28 cellular contexts compared by ENCODE assay signal in genomic region chr17:81157848-81158687, GRCh38. TPM values are rescaled to one million over a fixed set of nuclear protein-coding genes. Genes with fewer than 3 reads are reported as not detected.
"Had no signal": no experiment of that assay in that cellular context is flagged by ENCODE, and none has a peak within 500 bp of the region (broad histone marks: within the 10 kb centered on the region; RNA-seq: fewer than 3 reads in every experiment).

No MANE protein-coding gene starts in this region.

- H3K4me1 Mint-ChIP-seq: activated CD4-positive, alpha-beta T cell treated with anti-CD3 and anti-CD28 coated beads for 36 hours; activated naive CD8-positive, alpha-beta T cell treated with anti-CD3 and anti-CD28 coated beads for 36 hours had no signal

- H3K9me3 Mint-ChIP-seq: activated CD8-positive, alpha-beta T cell treated with anti-CD3 and anti-CD28 coated beads for 36 hours; activated naive CD4-positive, alpha-beta T cell treated with anti-CD3 and anti-CD28 coated beads, Interleukin-2, amount 10 ng/mL, durations not matched to agents 7 days and 5 days; activated naive CD8-positive, alpha-beta T cell treated with anti-CD3 and anti-CD28 coated beads for 36 hours; activated T-cell treated with anti-CD3 and anti-CD28 coated beads, Interleukin-2, amount 50 U/mL, for 72 hours; activated T-helper 2 cell treated with anti-CD3 and anti-CD28 coated beads, Interferon-gamma antibody, Interleukin-2, Interleukin-4, amounts not matched to agents 10 μg/mL and 5 μg/mL and 100 μg/mL, durations not matched to agents 14 hours and 24 hours and 36 hours had no signal

- FAIRE-seq: TTC549 had no signal

- H3K27me3 ChIP-seq: adrenal gland, Peyer's patch had no signal

- H3K36me3 Mint-ChIP-seq: activated naive CD4-positive, alpha-beta T cell treated with anti-CD3 and anti-CD28 coated beads, Interleukin-2, amount 10 ng/mL, durations not matched to agents 7 days and 5 days; activated naive CD8-positive, alpha-beta T cell treated with anti-CD3 and anti-CD28 coated beads for 36 hours had no signal

- H3K4me3 Mint-ChIP-seq: activated CD4-positive, alpha-beta T cell treated with anti-CD3 and anti-CD28 coated beads for 36 hours; activated CD8-positive, alpha-beta T cell treated with anti-CD3 and anti-CD28 coated beads for 36 hours; activated naive CD4-positive, alpha-beta T cell treated with anti-CD3 and anti-CD28 coated beads, Interleukin-2, amount 10 ng/mL, durations not matched to agents 7 days and 5 days; activated naive CD8-positive, alpha-beta T cell treated with anti-CD3 and anti-CD28 coated beads for 36 hours; activated T-cell treated with anti-CD3 and anti-CD28 coated beads, Interleukin-2, amount 50 U/mL, for 72 hours had no signal

- DNase-seq: activated CD4-positive, alpha-beta T cell treated with anti-CD3 and anti-CD28 coated beads for 36 hours; activated CD4-positive, CD25-positive, alpha-beta regulatory T cell; activated CD8-positive, alpha-beta memory T cell treated with anti-CD3 and anti-CD28 coated beads, Interleukin-2, amount 50 U/mL, for 4 hours; activated CD8-positive, alpha-beta T cell treated with anti-CD3 and anti-CD28 coated beads for 36 hours; activated gamma-delta T cell treated with Interleukin-2 at 50 U/mL for 16 hours; activated naive CD4-positive, alpha-beta T cell treated with anti-CD3 and anti-CD28 coated beads, Interleukin-2, amount 10 ng/mL, durations not matched to agents 7 days and 5 days; activated naive CD8-positive, alpha-beta T cell treated with anti-CD3 and anti-CD28 coated beads for 36 hours; activated T-cell treated with anti-CD3 and anti-CD28 coated beads, Interleukin-2, amount 50 U/mL, for 72 hours; adrenal gland; aorta; IMR-90; Kasumi-1; KBM-7; NCI-H1105 treated with DMSO at 0.1 percent for 48 hours; NCI-H1436 treated with DMSO at 0.1 percent for 48 hours; NCI-H187; NCI-H2081; NCI-H446; NCI-H524; Peyer's patch; SHP77 treated with DMSO at 0.1 percent for 48 hours; T-helper 2 cell; T1000 had no signal

- H3K9me3 ChIP-seq: adrenal gland, breast epithelium, Peyer's patch had no signal

- H3K36me3 ChIP-seq: adrenal gland, breast epithelium, Peyer's patch had no signal

- ATAC-seq: activated CD4-positive, alpha-beta T cell treated with anti-CD3 and anti-CD28 coated beads for 36 hours; activated CD8-positive, alpha-beta T cell treated with anti-CD3 and anti-CD28 coated beads for 36 hours; activated T-cell treated with anti-CD3 and anti-CD28 coated beads, Interleukin-2, amount 50 U/mL, for 72 hours had no signal

- H3K27ac ChIP-seq: adrenal gland, breast epithelium, Peyer's patch, RWPE1 had no signal

- H3K4me1 ChIP-seq: breast epithelium had no signal

- H3K4me3 ChIP-seq: adrenal gland, breast epithelium, Peyer's patch had no signal

- H3K27ac Mint-ChIP-seq: activated CD4-positive, alpha-beta T cell treated with anti-CD3 and anti-CD28 coated beads for 36 hours; activated CD8-positive, alpha-beta T cell treated with anti-CD3 and anti-CD28 coated beads for 36 hours; activated naive CD4-positive, alpha-beta T cell treated with anti-CD3 and anti-CD28 coated beads, Interleukin-2, amount 10 ng/mL, durations not matched to agents 7 days and 5 days; activated naive CD8-positive, alpha-beta T cell treated with anti-CD3 and anti-CD28 coated beads for 36 hours; activated T-cell treated with anti-CD3 and anti-CD28 coated beads, Interleukin-2, amount 50 U/mL, for 72 hours; activated T-helper 2 cell treated with anti-CD3 and anti-CD28 coated beads, Interferon-gamma antibody, Interleukin-2, Interleukin-4, amounts not matched to agents 10 μg/mL and 5 μg/mL and 100 μg/mL, durations not matched to agents 14 hours and 24 hours and 36 hours had no signal

RNA-seq across cellular contexts. Expression of gene PVALEF, which starts 7.2 kb away (rescaled TPM):
- total RNA-seq: activated CD4-positive, alpha-beta T cell treated with anti-CD3 and anti-CD28 coated beads for 36 hours; activated CD8-positive, alpha-beta T cell treated with anti-CD3 and anti-CD28 coated beads for 36 hours; activated naive CD8-positive, alpha-beta T cell treated with anti-CD3 and anti-CD28 coated beads for 36 hours; activated T-cell treated with anti-CD3 and anti-CD28 coated beads, Interleukin-2, amount 50 U/mL, for 72 hours; activated T-helper 2 cell treated with anti-CD3 and anti-CD28 coated beads, Interferon-gamma antibody, Interleukin-2, Interleukin-4, amounts not matched to agents 10 μg/mL and 5 μg/mL and 100 μg/mL, durations not matched to agents 14 hours and 24 hours and 36 hours; adrenal gland; aorta; breast epithelium; IMR-90; Peyer's patch; SK-MEL-5 had no signal
- polyA plus RNA-seq: adrenal gland, aorta, IMR-90 had no signal
